ENCODE assay signal across 8 cellular contexts in the genomic region with DNA sequence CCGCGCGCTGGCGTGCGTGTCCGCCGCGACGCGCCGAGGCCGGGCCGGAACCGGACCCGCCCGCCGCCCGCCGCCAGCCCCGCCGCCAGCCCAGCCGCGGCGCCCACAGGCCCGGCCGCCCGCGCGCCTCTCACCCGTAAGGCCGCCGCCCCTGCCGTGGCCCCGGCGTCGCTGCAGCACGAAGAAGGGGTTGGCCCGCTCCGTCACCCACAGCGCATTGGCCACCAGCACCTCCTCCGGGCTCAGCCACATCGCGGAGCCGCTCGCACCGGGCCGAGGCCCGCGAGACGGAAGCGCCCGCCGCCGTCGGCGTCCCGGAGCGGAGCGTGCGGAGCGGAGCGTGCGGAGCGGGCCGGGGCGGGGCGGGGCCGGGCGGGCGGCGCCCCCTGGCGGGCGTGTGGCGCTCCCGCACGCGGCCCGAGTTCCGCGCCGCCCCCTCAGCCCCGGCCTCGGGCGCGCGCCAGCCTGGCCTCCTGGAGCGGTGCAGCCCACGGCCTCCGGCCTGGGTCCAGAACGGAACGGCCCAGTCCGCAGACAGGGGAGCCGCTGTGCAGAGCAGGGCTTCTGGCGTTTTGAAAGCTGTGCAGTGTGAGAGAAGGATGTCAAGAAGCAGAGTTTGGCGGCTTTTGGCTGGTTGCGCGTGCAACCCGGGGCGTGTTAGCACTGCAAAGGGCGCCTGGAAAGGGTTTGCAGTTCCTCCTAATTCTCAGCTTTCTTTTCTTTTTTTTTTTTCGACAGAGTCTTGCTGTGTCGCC. TPM values are rescaled to one million over a fixed set of nuclear protein-coding genes. Genes with fewer than 3 reads are reported as not detected.
DNase-seq lines count a peak whose midpoint lies in the region; ATAC-seq and TF ChIP-seq lines count a peak whose summit lies in the region.

A gene (minus strand): TSS at position 328 of the 755 bp plus-strand sequence. CDS start 76 bp downstream, at position 252.

- intact Hi-C loops in Calu3 (cut with micrococcal nuclease; ENCODE audit: unreplicated experiment), result no loop called here

- H3K36me3 ChIP-seq in SJCRH30, result no peaks in the 10 kb centered on the region; the same call in 1 of the 2 replicates
- H3K36me3 ChIP-seq in neuronal stem cell (replicated peaks in 1 of 2; ENCODE audit: control insufficient read depth in 2 of 2, insufficient read depth in 2 of 2, low read length in 2 of 2), result peaks cover 17 to 32% of the 10 kb centered on the region in 2 donors
- H3K36me3 ChIP-seq in subcutaneous abdominal adipose tissue (ENCODE audit: control insufficient read depth in 5 of 5, insufficient read depth in 5 of 5, low read length in 5 of 5), result peaks cover 0 to 22% (median 16%) of the 10 kb centered on the region in 5 donors

- H3K4me2 ChIP-seq in neuronal stem cell (ENCODE audit: insufficient read depth, low read length, poor library complexity, severe bottlenecking), result peak within 1 kb of the TSS; percentile 92

- peak within 1 kb of the TSS; percentile 99 for H3K9ac ChIP-seq in neuronal stem cell (ENCODE audit: low read depth, low read length, poor library complexity)
- peak within 1 kb of the TSS in 4 of 5 donors; percentile 74 to 89 (median 81) for H3K9ac ChIP-seq in subcutaneous abdominal adipose tissue (ENCODE audit: low read length in 5 of 5)

- WGBS in neuronal stem cell (ENCODE audit: extremely low coverage in 2 of 2, insufficient read length in 2 of 2, insufficient replicate concordance in 1 of 2), 2 donors, result no CpG with 5 or more reads among the region's 102 CpGs

- H4K8ac ChIP-seq in neuronal stem cell (ENCODE audit: low read depth, low read length), result peak within 1 kb of the TSS; percentile 25

- H3K4ac ChIP-seq in neuronal stem cell (ENCODE audit: low read length), result peak within 1 kb of the TSS; percentile 79

- peaks cover 45% of the 10 kb centered on the region for H3K36me3 Mint-ChIP-seq in Calu3 (ENCODE audit: insufficient read depth, unreplicated experiment)

- H2AK5ac ChIP-seq in neuronal stem cell (ENCODE audit: low read depth, low read length), result peak within 1 kb of the TSS; percentile 95

- peaks cover 11% of the 10 kb centered on the region for H3K4me1 Mint-ChIP-seq in Calu3 (ENCODE audit: low read depth, unreplicated experiment)

- H2BK15ac ChIP-seq in neuronal stem cell (ENCODE audit: low read length), result no peak within 1 kb of the TSS

- H3K14ac ChIP-seq in neuronal stem cell (ENCODE audit: low read length), result peak within 1 kb of the TSS; percentile 98

- peaks cover 5% of the 10 kb centered on the region; the same call in 1 of the 2 replicates for H3K4me1 ChIP-seq in SJCRH30
- peaks cover 7 to 8% of the 10 kb centered on the region in 2 donors for H3K4me1 ChIP-seq in neuronal stem cell (ENCODE audit: control insufficient read depth in 2 of 2, insufficient read depth in 1 of 2, low read depth in 1 of 2, low read length in 2 of 2)
- peaks cover 0 to 29% (median 22%) of the 10 kb centered on the region in 5 donors for H3K4me1 ChIP-seq in subcutaneous abdominal adipose tissue (ENCODE audit: control insufficient read depth in 5 of 5, insufficient read depth in 5 of 5, low read length in 5 of 5)

- H3K4me3 ChIP-seq in SJCRH30 (peak within 1 kb of the TSS; percentile 82), neuronal stem cell (ENCODE audit: low read length in 2 of 2) (peak within 1 kb of the TSS; percentile 81 to 97), subcutaneous abdominal adipose tissue (ENCODE audit: low read depth in 1 of 5, low read length in 5 of 5) (peak within 1 kb of the TSS; percentile 71 to 85 (median 78))

- peaks cover 10% of the 10 kb centered on the region for H3K79me1 ChIP-seq in neuronal stem cell (ENCODE audit: low read depth, low read length)

- peak within 1 kb of the TSS; percentile 93 for H3K27ac Mint-ChIP-seq in Calu3 (ENCODE audit: unreplicated experiment)

- DNase-seq in Calu3 (peak; percentile 74), HK-2 (ENCODE audit: unreplicated experiment) (peak; percentile 51), SJCRH30 (peak; percentile 41 to 74), foreskin melanocyte (peak; percentile 32), neuronal stem cell (ENCODE audit: low spot score) (peak; percentile 67)
- DNase-seq in activated naive CD4-positive, alpha-beta T cell (lab: John Stamatoyannopoulos, UW), result peak; percentile 42 to 64 (median 43)

- no peak within 1 kb of the TSS for H4K91ac ChIP-seq in neuronal stem cell (ENCODE audit: low read depth, low read length, poor library complexity)

- H2BK5ac ChIP-seq in neuronal stem cell (ENCODE audit: low read length), result peak within 1 kb of the TSS; percentile 6

- no peak within 1 kb of the TSS for H3K27ac ChIP-seq in SJCRH30
- H3K27ac ChIP-seq in neuronal stem cell (replicated peaks; ENCODE audit: low read length), result no peak within 1 kb of the TSS
- H3K27ac ChIP-seq in subcutaneous abdominal adipose tissue (ENCODE audit: low read depth, low read length), result peak within 1 kb of the TSS; percentile 46

- H3K27me3 ChIP-seq in SJCRH30, result no peaks in the 10 kb centered on the region
- no peaks in the 10 kb centered on the region for H3K27me3 ChIP-seq in neuronal stem cell (ENCODE audit: control insufficient read depth in 3 of 3, insufficient read depth in 3 of 3, low read depth in 1 of 3, low read length in 3 of 3)
- no peaks in the 10 kb centered on the region for H3K27me3 ChIP-seq in subcutaneous abdominal adipose tissue (ENCODE audit: control insufficient read depth in 5 of 5, insufficient read depth in 4 of 5, low read length in 5 of 5)

- H3K9me3 ChIP-seq in SJCRH30 (replicated peaks), result no peaks in the 10 kb centered on the region
- H3K9me3 ChIP-seq in neuronal stem cell (replicated peaks in 1 of 2; ENCODE audit: control insufficient read depth in 2 of 2, insufficient read depth in 1 of 2, low read depth in 1 of 2, low read length in 2 of 2), result no peaks in the 10 kb centered on the region
- no peaks in the 10 kb centered on the region for H3K9me3 ChIP-seq in subcutaneous abdominal adipose tissue (ENCODE audit: control insufficient read depth in 5 of 5, low read length in 5 of 5)

- H2BK120ac ChIP-seq in neuronal stem cell (ENCODE audit: low read depth, low read length), result no peak within 1 kb of the TSS

- TF ChIP-seq CTCF in Calu3 (IDR thresholded peaks at IDR 0.05; ENCODE audit: unreplicated experiment), result peak; percentile 32

- H3K18ac ChIP-seq in neuronal stem cell (ENCODE audit: low read length), result peak within 1 kb of the TSS; percentile 98

- ATAC-seq in GM19452 (IDR thresholded peaks at IDR 0.05; ENCODE audit: unreplicated experiment), result peak; percentile 88

- H3K23ac ChIP-seq in neuronal stem cell (ENCODE audit: low read depth, low read length, poor library complexity), result peak within 1 kb of the TSS; percentile 97

- H3K4me3 Mint-ChIP-seq in Calu3 (ENCODE audit: low read depth, unreplicated experiment), result peak within 1 kb of the TSS; percentile 97

- H2AFZ ChIP-seq in neuronal stem cell (ENCODE audit: low read length), result peak within 1 kb of the TSS; percentile 95

- H3K27me3 Mint-ChIP-seq in Calu3 (ENCODE audit: unreplicated experiment), result peaks cover 12% of the 10 kb centered on the region

- CTCF ChIA-PET in Calu3 (lab: Charles Lee), result interaction anchor here (0.5 kb wide), 1 partner anchor 850 kb away, joined by 5 read pairs; no protein-coding TSS in a partner anchor

- H2BK12ac ChIP-seq in neuronal stem cell (ENCODE audit: low read length), result no peak within 1 kb of the TSS

- no peaks in the 10 kb centered on the region for H3K9me3 Mint-ChIP-seq in Calu3 (ENCODE audit: low read depth, unreplicated experiment)

- BruUV-seq in Calu3 (replicated peaks; lab: Mats Ljungman, UMichigan), result no TSS peak

RNA-seq across cellular contexts. Expression of the gene that starts here (rescaled TPM):
- total RNA-seq in Calu3 (2022), result 147 and 148 TPM in 2 replicates
- 33.6 and 37.0 TPM in 2 replicates for total RNA-seq in SJCRH30 (2014; rRNA removed; shearing (Covaris generic))
- polyA plus RNA-seq in neuronal stem cell (2013, experiment 1 of 2), result 41.1 TPM
- polyA plus RNA-seq in neuronal stem cell (2013, experiment 2 of 2), result 39.6 TPM
